Comparison of ENCODE assay signal across 13 cellular contexts in the genomic region with DNA sequence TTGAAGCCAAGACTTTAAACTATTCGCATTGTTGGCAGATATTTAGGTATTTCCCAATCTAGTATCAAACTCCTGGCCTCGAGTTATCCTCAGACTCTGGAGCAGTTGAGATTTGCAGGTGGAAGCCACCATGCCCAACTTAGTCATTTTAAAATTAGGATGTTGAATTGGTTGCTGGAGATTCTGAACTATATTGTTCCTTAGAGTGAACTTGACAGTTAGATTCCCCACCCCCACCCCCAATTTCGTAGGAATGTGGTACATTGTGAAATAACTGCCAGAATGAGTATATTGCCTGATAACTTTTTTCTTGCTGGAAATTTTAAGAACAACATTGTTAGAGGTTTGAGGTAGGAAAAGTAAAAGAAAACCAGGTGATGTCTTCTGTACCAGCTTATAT. TPM values are rescaled to one million over a fixed set of nuclear protein-coding genes. Genes with fewer than 3 reads are reported as not detected.
DNase-seq lines count a peak whose midpoint lies in the region; ATAC-seq and TF ChIP-seq lines count a peak whose summit lies in the region.
"Had no signal": no experiment of that assay in that cellular context is flagged by ENCODE, and none has a peak within 500 bp of the region (broad histone marks: within the 10 kb centered on the region; RNA-seq: fewer than 3 reads in every experiment).

No MANE protein-coding gene starts in this region.

- H3K23ac ChIP-seq in IMR-90 (ENCODE audit: low read depth, low read length), result 0 out of 2 replicates have a peak overlapping the region, but pooled peaks have one; percentile 32

- H2BK15ac ChIP-seq in IMR-90 (ENCODE audit: low read depth, low read length), result no peak overlapping the region

- H3K4ac ChIP-seq in IMR-90 (ENCODE audit: low read depth, low read length), result no peak overlapping the region

- no peaks in the 10 kb centered on the region for H3K9me3 ChIP-seq in IMR-90 (ENCODE audit: control insufficient read depth, insufficient read depth, low read length)
- no peaks in the 10 kb centered on the region for H3K9me3 ChIP-seq in adipocyte (ENCODE audit: control insufficient read depth, low read length)
- no peaks in the 10 kb centered on the region for H3K9me3 ChIP-seq in mesodermal cell (ENCODE audit: control insufficient read depth, low read length)
- H3K9me3 ChIP-seq: tibial nerve had no signal

- peaks cover 41% of the 10 kb centered on the region for H3K36me3 Mint-ChIP-seq in Calu3 (ENCODE audit: insufficient read depth, unreplicated experiment)

- H3K4me3 ChIP-seq in IMR-90 (ENCODE audit: insufficient read depth, low read depth, low read length) (no peak overlapping the region), adipocyte (ENCODE audit: low read length) (peak overlapping the region; percentile 71), mesodermal cell (ENCODE audit: extremely low read depth, insufficient read depth, low read length, poor library complexity, severe bottlenecking) (peak overlapping the region; percentile 67), dorsolateral prefrontal cortex (peak overlapping the region in 3 of 59 donors; percentile 6 to 89 (median 16))
- H3K4me3 ChIP-seq: tibial nerve had no signal

- BruUV-seq in Calu3 (replicated peaks; lab: Mats Ljungman, UMichigan) (no TSS peak), IMR-90 (replicated peaks; lab: Mats Ljungman, UMichigan) (no TSS peak)

- no peak overlapping the region for H2BK120ac ChIP-seq in IMR-90 (ENCODE audit: low read depth, low read length)

- H4K20me1 ChIP-seq in IMR-90 (ENCODE audit: insufficient read depth, low read length), result peaks cover 41% of the 10 kb centered on the region

- CTCF ChIA-PET in Calu3 (lab: Charles Lee) (interaction anchor here (0.6 kb wide), 1 partner anchor 962 kb away, joined by 7 read pairs; no protein-coding TSS in a partner anchor), IMR-90 (lab: Yijun Ruan, JAX) (interaction anchor here (1.1 to 3.2 kb wide), 2 partner anchors 10 to 12 kb away, joined by 3 to 17 read pairs; no protein-coding TSS in a partner anchor)

- DNase-seq in Calu3, result no peak
- no peak for DNase-seq in IMR-90
- DNase-seq in adipocyte (ENCODE audit: low read depth), result peak; percentile 58
- no peak for DNase-seq in dorsolateral prefrontal cortex
- DNase-seq: effector CD8-positive, alpha-beta T cell; GDM1; NCI-H187 treated with DMSO at 0.1 percent for 48 hours; stimulated activated CD4-positive, alpha-beta T cell treated with anti-CD3 and anti-CD28 coated beads, Interleukin-2, amount 100 ng/mL, for 24 hours had no signal

- H3K36me3 ChIP-seq in IMR-90 (ENCODE audit: control insufficient read depth, insufficient read depth, low read length) (no peaks in the 10 kb centered on the region; the same call in 1 of the 2 replicates), adipocyte (ENCODE audit: control insufficient read depth, insufficient read depth, low read length, severe bottlenecking) (no peaks in the 10 kb centered on the region), mesodermal cell (ENCODE audit: control insufficient read depth, insufficient read depth, low read length) (peaks cover 26% of the 10 kb centered on the region)
- H3K36me3 ChIP-seq: tibial nerve had no signal

- no peak overlapping the region for H2BK5ac ChIP-seq in IMR-90 (ENCODE audit: low read depth, low read length, poor library complexity, severe bottlenecking)

- peak overlapping the region; percentile 75 for H3K4me2 ChIP-seq in IMR-90 (ENCODE audit: low read depth, low read length)

- intact Hi-C loops in Calu3 (cut with micrococcal nuclease; ENCODE audit: unreplicated experiment), result no loop called here
- intact Hi-C loops in IMR-90 (cut with micrococcal nuclease), result no loop called here
- intact Hi-C loops in dorsolateral prefrontal cortex (cut with DNase I), result loop anchor here (5.0 kb wide), 3 partner anchors 64 to 279 kb away; a partner anchor contains a TSS

- dilution Hi-C loops in IMR-90 (cut with HindIII; ENCODE audit: low sequenced_read_pairs, unreplicated experiment), result no loop called here

- H3K9me1 ChIP-seq in IMR-90 (ENCODE audit: insufficient read depth, low read length), result peaks cover 7% of the 10 kb centered on the region; the same call in 1 of the 2 replicates

- in situ Hi-C loops in IMR-90 (cut with MboI; ENCODE audit: low sequenced_read_pairs), result no loop called here

- H3K4me3 Mint-ChIP-seq in Calu3 (ENCODE audit: low read depth, unreplicated experiment), result peak overlapping the region; percentile 56

- no peak overlapping the region for H2AK5ac ChIP-seq in IMR-90 (ENCODE audit: low read depth, low read length)

- no peak overlapping the region for H2AK9ac ChIP-seq in IMR-90 (replicated peaks; ENCODE audit: low read depth, low read length, poor library complexity)

- no peak overlapping the region for H3K27ac Mint-ChIP-seq in Calu3 (ENCODE audit: unreplicated experiment)

- no peak for TF ChIP-seq RAD21 in IMR-90 (IDR thresholded peaks at IDR 0.05; ENCODE audit: low read length)

- no peak overlapping the region for H2AFZ ChIP-seq in IMR-90 (replicated peaks; ENCODE audit: low read length, poor library complexity)

- peaks cover 40% of the 10 kb centered on the region for H3K4me1 Mint-ChIP-seq in Calu3 (ENCODE audit: low read depth, unreplicated experiment)

- TF ChIP-seq POLR2A in IMR-90 (IDR thresholded peaks at IDR 0.05; ENCODE audit: low read depth, low read length), result no peak

- POLR2A ChIA-PET in IMR-90 (lab: Charles Lee; ENCODE audit: unreplicated experiment), result no interaction called here

- H2BK20ac ChIP-seq in IMR-90 (ENCODE audit: low read depth, low read length), result no peak overlapping the region

- peaks cover 24% of the 10 kb centered on the region for H3K4me1 ChIP-seq in IMR-90 (ENCODE audit: control insufficient read depth, insufficient read depth, low read length)
- H3K4me1 ChIP-seq in adipocyte (ENCODE audit: control insufficient read depth, insufficient read depth, low read length), result peaks cover 44% of the 10 kb centered on the region
- peaks cover 45% of the 10 kb centered on the region for H3K4me1 ChIP-seq in mesodermal cell (ENCODE audit: control insufficient read depth, insufficient read depth, low read length, poor library complexity, severe bottlenecking)

- peaks cover 4 to 41% of the 10 kb centered on the region in 2 experiments; a peak in 3 of 4 replicates for H3K79me1 ChIP-seq in IMR-90 (ENCODE audit: low read depth in 1 of 2, low read length in 2 of 2)

- no peak for TF ChIP-seq CTCF in Calu3 (IDR thresholded peaks at IDR 0.05; ENCODE audit: unreplicated experiment)
- no peak for TF ChIP-seq CTCF in IMR-90 (conservative IDR thresholded peaks at IDR 0.05; ENCODE audit: low read depth, low read length)
- no peak for TF ChIP-seq CTCF in dorsolateral prefrontal cortex (IDR thresholded peaks at IDR 0.05 in 54 of 56, conservative IDR thresholded peaks at IDR 0.05 in 2 of 56; ENCODE audit: low read depth in 1 of 56, partially characterized antibody in 56 of 56)

- H3K9me3 Mint-ChIP-seq in Calu3 (ENCODE audit: low read depth, unreplicated experiment), result no peaks in the 10 kb centered on the region

- 0 out of 2 replicates have a peak overlapping the region, but pooled peaks have one; percentile 20 for H3K9ac ChIP-seq in IMR-90 (ENCODE audit: low read depth, low read length)
- peak overlapping the region; percentile 47 for H3K9ac ChIP-seq in adipocyte (ENCODE audit: low read length)

- H4K91ac ChIP-seq in IMR-90 (ENCODE audit: insufficient read depth, low read depth, low read length), result no peak overlapping the region

- no CpG with 5 or more reads among the region's 3 CpGs for WGBS in IMR-90 (ENCODE audit: extremely low coverage in 2 of 2, insufficient read length in 1 of 2), 2 experiments
- 83 to 100% methylated on average over 1 to 2 of the region's 3 CpGs for WGBS in mesodermal cell (ENCODE audit: insufficient coverage in 2 of 2), 2 experiments

- H3K14ac ChIP-seq in IMR-90 (replicated peaks; ENCODE audit: low read depth, low read length), result no peak overlapping the region

- no peak overlapping the region for H3K56ac ChIP-seq in IMR-90 (ENCODE audit: extremely low read depth, insufficient read depth, low read length)

- no peaks in the 10 kb centered on the region for H3K27me3 ChIP-seq in IMR-90 (ENCODE audit: control insufficient read depth, insufficient read depth, low read length)
- no peaks in the 10 kb centered on the region for H3K27me3 ChIP-seq in adipocyte (replicated peaks; ENCODE audit: control insufficient read depth, insufficient read depth, low read length)
- no peaks in the 10 kb centered on the region for H3K27me3 ChIP-seq in dorsolateral prefrontal cortex
- H3K27me3 ChIP-seq: tibial nerve had no signal

- ATAC-seq in IMR-90 (ENCODE audit: low read depth) (no peak), GM21528 (IDR thresholded peaks at IDR 0.05; ENCODE audit: low FRiP score, unreplicated experiment) (no peak), HG03432 (IDR thresholded peaks at IDR 0.05; ENCODE audit: unreplicated experiment) (no peak), GM19351 (IDR thresholded peaks at IDR 0.05; ENCODE audit: unreplicated experiment) (no peak)

- H3K27me3 Mint-ChIP-seq in Calu3 (ENCODE audit: unreplicated experiment), result no peaks in the 10 kb centered on the region

- H4K5ac ChIP-seq in IMR-90 (ENCODE audit: low read depth, low read length), result no peak overlapping the region

- H3K18ac ChIP-seq in IMR-90 (ENCODE audit: low read depth, low read length), result no peak overlapping the region

- no peak overlapping the region for H4K8ac ChIP-seq in IMR-90 (ENCODE audit: low read depth in 2 of 2, low read length in 2 of 2)

- H3K27ac ChIP-seq in IMR-90 (ENCODE audit: insufficient read depth, low read length) (no peak overlapping the region), mesodermal cell (ENCODE audit: low read depth, low read length, severe bottlenecking) (peak overlapping the region; percentile 54), dorsolateral prefrontal cortex (peak overlapping the region in 2 of 59 donors; percentile 1 to 20)
- H3K27ac ChIP-seq: tibial nerve had no signal

TF ChIP-seq in IMR-90, 13 proteins besides CTCF, POLR2A, EP300 and RAD21:
- no peak for TF ChIP-seq BHLHE40 (IDR thresholded peaks at IDR 0.05; ENCODE audit: low read depth, low read length)
- TF ChIP-seq CEBPB (IDR thresholded peaks at IDR 0.05; ENCODE audit: low read depth, low read length), result peak; percentile 62

RNA-seq across cellular contexts. Expression of a gene that starts 2.3 kb away (rescaled TPM):
- 11.4 and 17.3 TPM in 2 replicates for total RNA-seq in Calu3 (2022)
- total RNA-seq in IMR-90 (2012; rRNA removed), result 30.8 and 41.4 TPM in 2 replicates
- polyA plus RNA-seq in IMR-90 (2012; rRNA removed), result 5.5 and 6.6 TPM in 2 replicates
- polyA plus RNA-seq in IMR-90 (2012; cell fraction: cytosol; rRNA removed), result 3.6 and 4.1 TPM in 2 replicates
- 6.0 and 6.9 TPM in 2 replicates for polyA plus RNA-seq in IMR-90 (2012; cell fraction: nucleus; rRNA removed; ENCODE audit: low replicate concordance)
- polyA plus RNA-seq in mesodermal cell (2013, experiment 1 of 2), result 7.7 TPM
- polyA plus RNA-seq in mesodermal cell (2013, experiment 2 of 2), result 6.7 TPM
- 10 to 100 TPM in 105 of 120 experiments, 1 to 10 TPM in 15; 6.5 to 26.5 (median 12.5) TPM for total RNA-seq in dorsolateral prefrontal cortex

Comparison
In these comparisons a context has a peak if more than half of its experiments do, and no peak if none do; other contexts are left out.
1. intact Hi-C loops: an anchor here in dorsolateral prefrontal cortex (5.0 kb wide); none called in Calu3 and IMR-90.